1 cellular context compared by ENCODE assay signal in genomic region chr2:168491728-168492127, GRCh38.
A peak's percentile ranks its signal among the peaks of the same experiment; 100 is the strongest.
TF ChIP-seq lines count a peak whose summit lies in the region.

No MANE protein-coding gene starts in this region.

TF ChIP-seq in HepG2, 621 proteins besides CTCF, POLR2A, EP300 and RAD21:
- 0 out of 2 replicates have a peak, but pooled peaks have one; percentile 3 for TF ChIP-seq MNT (IDR thresholded peaks at IDR 0.05)
